14 cellular contexts compared by ENCODE assay signal in the genomic region with DNA sequence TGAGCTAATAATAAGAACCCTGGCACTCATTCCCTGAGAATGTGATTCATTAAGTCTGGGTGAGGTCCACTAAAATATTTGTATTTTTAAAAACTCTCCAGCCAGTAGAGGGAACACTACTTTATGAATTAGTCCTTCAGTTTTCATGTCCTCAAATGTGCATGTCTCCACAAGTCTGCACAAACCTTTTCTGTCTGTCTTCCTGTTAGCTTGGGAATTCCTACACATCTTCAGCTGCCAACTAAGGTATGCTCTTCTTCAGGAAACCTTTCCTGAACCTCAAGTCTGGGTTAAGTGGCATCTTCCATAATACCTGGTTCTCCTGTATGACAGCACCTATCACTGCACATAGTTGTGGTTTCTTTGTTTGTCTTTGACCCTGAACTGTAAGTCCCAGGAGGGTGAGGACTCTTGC.
DNase-seq lines count a peak whose midpoint lies in the region; TF ChIP-seq lines count a peak whose summit lies in the region.
"Had no signal": no experiment of that assay in that cellular context is flagged by ENCODE, and none has a peak within 500 bp of the region (broad histone marks: within the 10 kb centered on the region; RNA-seq: fewer than 3 reads in every experiment).

No MANE protein-coding gene starts in this region.

- H3K36me3 Mint-ChIP-seq in osteocyte (ENCODE audit: unreplicated experiment) = no peaks in the 10 kb centered on the region
- no peaks in the 10 kb centered on the region for H3K36me3 Mint-ChIP-seq in mesothelial cell of epicardium

- no peak overlapping the region for H3K4me3 Mint-ChIP-seq in osteocyte (ENCODE audit: unreplicated experiment)
- H3K4me3 Mint-ChIP-seq in mesothelial cell of epicardium = no peak overlapping the region
- H3K4me3 Mint-ChIP-seq: activated naive CD4-positive, alpha-beta T cell treated with anti-CD3 and anti-CD28 coated beads for 36 hours; T-helper 17 cell had no signal

- H3K27ac Mint-ChIP-seq in osteocyte (ENCODE audit: unreplicated experiment) (no peak overlapping the region), mesothelial cell of epicardium (no peak overlapping the region)
- H3K27ac Mint-ChIP-seq: activated naive CD4-positive, alpha-beta T cell treated with anti-CD3 and anti-CD28 coated beads for 36 hours; T-helper 17 cell had no signal

- peaks cover 7% of the 10 kb centered on the region for H3K9me3 Mint-ChIP-seq in osteocyte (ENCODE audit: unreplicated experiment)
- H3K9me3 Mint-ChIP-seq in mesothelial cell of epicardium = peaks cover 11% of the 10 kb centered on the region

- DNase-seq in GM03348 (ENCODE audit: low spot score) (peak; percentile 47), NCI-H226 (peak; percentile 3), epithelial cell of prostate (ENCODE audit: low read depth, low spot score) (peak; percentile 66), osteocyte (ENCODE audit: extremely low spot score, unreplicated experiment) (no peak), mesothelial cell of epicardium (ENCODE audit: low spot score in 2 of 2, unreplicated experiment in 2 of 2) (no peak), NCI-H2196 (lab: John Stamatoyannopoulos, UW; ENCODE audit: unreplicated experiment) (no peak), SHP77 (lab: John Stamatoyannopoulos, UW) (no peak), H4 (ENCODE audit: low spot score) (no peak)
- DNase-seq: activated naive CD4-positive, alpha-beta T cell treated with anti-CD3 and anti-CD28 coated beads for 36 hours; DND-41; effector memory CD4-positive, alpha-beta T cell; glutamatergic neuron; stimulated activated CD4-positive, alpha-beta T cell treated with anti-CD3 and anti-CD28 coated beads, Interleukin-4, amount 100 ng/mL, for 24 hours; T-helper 17 cell had no signal

- peaks cover 7% of the 10 kb centered on the region for H3K4me1 Mint-ChIP-seq in osteocyte (ENCODE audit: unreplicated experiment)
- H3K4me1 Mint-ChIP-seq in mesothelial cell of epicardium = no peaks in the 10 kb centered on the region
- H3K4me1 Mint-ChIP-seq: T-helper 17 cell had no signal

- H3K27ac ChIP-seq in epithelial cell of prostate = peak overlapping the region; percentile 15

- peak; percentile 38 for TF ChIP-seq CTCF in osteocyte (IDR thresholded peaks at IDR 0.05)
- TF ChIP-seq CTCF in mesothelial cell of epicardium (IDR thresholded peaks at IDR 0.05; ENCODE audit: unreplicated experiment) = no peak

- H3K27me3 Mint-ChIP-seq in osteocyte (ENCODE audit: unreplicated experiment) = no peaks in the 10 kb centered on the region
- peaks cover 24% of the 10 kb centered on the region for H3K27me3 Mint-ChIP-seq in mesothelial cell of epicardium (ENCODE audit: low read depth)

Comparison
In these comparisons a context has a peak if more than half of its experiments do, and no peak if none do; other contexts are left out.
1. DNase-seq: peak in GM03348 (single experiment), NCI-H226 (single experiment) and epithelial cell of prostate (single experiment); none in osteocyte (single experiment), mesothelial cell of epicardium (0 of 2), NCI-H2196 (single experiment), SHP77 (0 of 2) and H4 (single experiment).